ENCODE assay signal across 8 cellular contexts in the genomic region with DNA sequence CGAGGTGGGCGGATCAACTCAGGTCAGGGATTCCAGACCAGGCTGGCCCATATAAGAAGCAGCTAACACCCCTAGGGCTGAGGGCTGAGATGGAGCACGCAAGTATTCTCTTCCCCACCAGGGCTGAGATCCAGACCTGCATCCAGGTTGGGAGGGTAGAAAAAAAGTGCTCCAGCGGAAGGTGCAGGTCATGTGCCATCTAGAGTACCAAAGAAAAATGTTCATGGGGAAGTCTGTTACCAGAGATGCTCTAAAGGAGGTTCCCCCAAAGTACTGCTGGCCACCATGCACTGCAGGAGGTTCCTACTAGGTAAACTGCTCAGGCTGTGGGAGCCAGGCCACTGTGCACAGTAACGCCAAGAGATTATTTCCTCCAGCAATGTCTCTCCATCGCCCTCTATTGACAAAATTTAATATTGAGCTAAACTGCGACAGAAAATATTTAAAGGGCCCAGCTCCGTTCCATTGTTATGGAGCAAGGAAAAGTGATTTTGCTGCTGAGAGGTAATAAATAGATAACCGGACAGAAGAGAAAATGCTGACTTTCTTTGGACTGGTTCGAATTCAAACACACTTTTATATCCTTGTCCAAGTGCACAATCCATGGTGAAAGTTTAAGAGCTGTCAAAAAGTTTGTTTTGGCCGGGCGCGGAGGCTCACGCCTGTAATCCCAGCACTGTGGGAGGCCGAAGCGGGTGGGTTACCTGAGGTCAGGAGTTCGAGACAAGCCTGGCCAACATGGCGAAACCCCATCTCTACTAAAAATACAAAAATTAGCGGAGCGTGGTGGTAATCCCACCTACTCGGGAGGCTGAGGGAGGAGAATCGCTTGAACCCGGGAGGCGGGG.
DNase-seq lines count a peak whose midpoint lies in the region; ATAC-seq, FAIRE-seq and TF ChIP-seq lines count a peak whose summit lies in the region.

No MANE protein-coding gene starts in this region.

- H3K4me3 Mint-ChIP-seq in WTC11 = peak overlapping the region; percentile 95

- CTCF ChIA-PET in WTC11 (lab: Charles Lee) = interaction anchor here (0.6 to 1.6 kb wide), 68 partner anchors 9 to 625 kb away, joined by 3 to 47 read pairs (median 5); no protein-coding TSS in a partner anchor

- H3K27ac ChIP-seq in 22Rv1 = peak overlapping the region; percentile 70

- no peaks in the 10 kb centered on the region for H3K36me3 Mint-ChIP-seq in WTC11

- TF ChIP-seq POLR2A in GM12892 (IDR thresholded peaks at IDR 0.05; ENCODE audit: low read depth, low read length) = no peak

- peak; percentile 94 for TF ChIP-seq CTCF in 22Rv1 (IDR thresholded peaks at IDR 0.05)
- TF ChIP-seq CTCF in WTC11 (IDR thresholded peaks at IDR 0.05) = peak; percentile 59

- no peak overlapping the region for H3K27ac Mint-ChIP-seq in WTC11

- H3K9me3 Mint-ChIP-seq in WTC11 = no peaks in the 10 kb centered on the region

- peak; percentile 40 for ATAC-seq in HG03342 (IDR thresholded peaks at IDR 0.05; ENCODE audit: unreplicated experiment)
- peak; percentile 71 for ATAC-seq in WTC11

- H3K4me1 Mint-ChIP-seq in WTC11 = peaks cover 19% of the 10 kb centered on the region

- POLR2A ChIA-PET in WTC11 (lab: Charles Lee) = interaction anchor here (0.6 to 1.0 kb wide), 3 partner anchors 58 to 79 kb away, joined by 3 to 4 read pairs (median 3); a partner anchor contains a TSS

- H3K27me3 Mint-ChIP-seq in WTC11 (ENCODE audit: low read depth) = peaks cover 77% of the 10 kb centered on the region

- peak; percentile 67 for FAIRE-seq in GM12892 (lab: Jason Lieb, UNC)

- DNase-seq in GM12892 (ENCODE audit: insufficient read length) = no peak
- DNase-seq in NCI-H226 = peak; percentile 70
- DNase-seq in WTC11 (ENCODE audit: low spot score) = peak; percentile 44
- DNase-seq in dedifferentiated amniotic fluid mesenchymal stem cell (ENCODE audit: extremely low spot score) = peak; percentile 95
- DNase-seq in left kidney (ENCODE audit: low read depth, low spot score) = peak; percentile 95
- peak; percentile 45 to 48 for DNase-seq in stimulated activated CD4-positive, alpha-beta T cell treated with anti-CD3 and anti-CD28 coated beads, Interleukin-2, amount 100 ng/mL, for 24 hours

TF ChIP-seq in WTC11, 78 proteins besides CTCF, POLR2A, EP300 and RAD21:
- TF ChIP-seq, protein P1, sequence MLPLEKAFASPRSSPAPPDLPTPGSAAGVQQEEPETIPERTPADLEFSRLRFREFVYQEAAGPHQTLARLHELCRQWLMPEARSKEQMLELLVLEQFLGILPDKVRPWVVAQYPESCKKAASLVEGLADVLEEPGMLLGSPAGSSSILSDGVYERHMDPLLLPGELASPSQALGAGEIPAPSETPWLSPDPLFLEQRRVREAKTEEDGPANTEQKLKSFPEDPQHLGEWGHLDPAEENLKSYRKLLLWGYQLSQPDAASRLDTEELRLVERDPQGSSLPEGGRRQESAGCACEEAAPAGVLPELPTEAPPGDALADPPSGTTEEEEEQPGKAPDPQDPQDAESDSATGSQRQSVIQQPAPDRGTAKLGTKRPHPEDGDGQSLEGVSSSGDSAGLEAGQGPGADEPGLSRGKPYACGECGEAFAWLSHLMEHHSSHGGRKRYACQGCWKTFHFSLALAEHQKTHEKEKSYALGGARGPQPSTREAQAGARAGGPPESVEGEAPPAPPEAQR (CRISPR knock-in tag; IDR thresholded peaks at IDR 0.05) = no peak
- TF ChIP-seq, protein P2, sequence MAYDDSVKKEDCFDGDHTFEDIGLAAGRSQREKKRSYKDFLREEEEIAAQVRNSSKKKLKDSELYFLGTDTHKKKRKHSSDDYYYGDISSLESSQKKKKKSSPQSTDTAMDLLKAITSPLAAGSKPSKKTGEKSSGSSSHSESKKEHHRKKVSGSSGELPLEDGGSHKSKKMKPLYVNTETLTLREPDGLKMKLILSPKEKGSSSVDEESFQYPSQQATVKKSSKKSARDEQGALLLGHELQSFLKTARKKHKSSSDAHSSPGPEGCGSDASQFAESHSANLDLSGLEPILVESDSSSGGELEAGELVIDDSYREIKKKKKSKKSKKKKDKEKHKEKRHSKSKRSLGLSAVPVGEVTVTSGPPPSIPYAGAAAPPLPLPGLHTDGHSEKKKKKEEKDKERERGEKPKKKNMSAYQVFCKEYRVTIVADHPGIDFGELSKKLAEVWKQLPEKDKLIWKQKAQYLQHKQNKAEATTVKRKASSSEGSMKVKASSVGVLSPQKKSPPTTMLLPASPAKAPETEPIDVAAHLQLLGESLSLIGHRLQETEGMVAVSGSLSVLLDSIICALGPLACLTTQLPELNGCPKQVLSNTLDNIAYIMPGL (CRISPR knock-in tag; IDR thresholded peaks at IDR 0.05) = 0 out of 2 replicates have a peak, but pooled peaks have one; percentile 44
